Comparison of ENCODE assay signal across 8 cellular contexts in genomic region chr1:11736746-11737639, GRCh38. TPM values are rescaled to one million over a fixed set of nuclear protein-coding genes. Genes with fewer than 3 reads are reported as not detected.
DNase-seq lines count a peak whose midpoint lies in the region; ATAC-seq, FAIRE-seq and TF ChIP-seq lines count a peak whose summit lies in the region.

No MANE protein-coding gene starts in this region.

- peaks cover 22 to 29% of the 10 kb centered on the region in 2 experiments for H3K79me1 ChIP-seq in IMR-90 (ENCODE audit: low read depth in 1 of 2, low read length in 2 of 2)

- in situ Hi-C loops in IMR-90 (cut with MboI; ENCODE audit: low sequenced_read_pairs): no loop called here

- BruUV-seq in IMR-90 (replicated peaks; lab: Mats Ljungman, UMichigan): no TSS peak

- H3K4ac ChIP-seq in IMR-90 (ENCODE audit: low read depth, low read length): peak overlapping the region; percentile 95

- peak overlapping the region; percentile 27 for H3K14ac ChIP-seq in IMR-90 (replicated peaks; ENCODE audit: low read depth, low read length)

- TF ChIP-seq POLR2A in IMR-90 (IDR thresholded peaks at IDR 0.05; ENCODE audit: low read depth, low read length): no peak; the same call in 1 of the 2 replicates

- DNase-seq in IMR-90 (peak; percentile 79), SW480 (ENCODE audit: low spot score) (peak; percentile 46), kidney (no peak), D721Med (ENCODE audit: insufficient read length, low spot score) (no peak)
- peak; percentile 44 for DNase-seq in central memory CD4-positive, alpha-beta T cell
- peak; percentile 34 for DNase-seq in stimulated activated CD4-positive, alpha-beta T cell treated with anti-CD3 and anti-CD28 coated beads, Interleukin-12 subunit alpha, Interleukin-12 subunit beta, amount 100 ng/mL, for 4 hours

- dilution Hi-C loops in IMR-90 (cut with HindIII; ENCODE audit: low sequenced_read_pairs, unreplicated experiment): no loop called here

- no peak overlapping the region for H4K5ac ChIP-seq in IMR-90 (ENCODE audit: low read depth, low read length)

- H4K8ac ChIP-seq in IMR-90 (ENCODE audit: low read depth in 2 of 2, low read length in 2 of 2): peak overlapping the region; percentile 86 to 95; a peak in 3 of 4 replicates

- TF ChIP-seq CTCF in IMR-90 (conservative IDR thresholded peaks at IDR 0.05; ENCODE audit: low read depth, low read length): no peak
- TF ChIP-seq CTCF in kidney (IDR thresholded peaks at IDR 0.05; ENCODE audit: borderline replicate concordance, extremely low read depth, insufficient read depth): no peak
- no peak for TF ChIP-seq CTCF in D721Med (IDR thresholded peaks at IDR 0.05; ENCODE audit: insufficient read depth, missing control alignments)

- H2AK5ac ChIP-seq in IMR-90 (ENCODE audit: low read depth, low read length): peak overlapping the region; percentile 37

- H3K4me1 ChIP-seq in IMR-90 (ENCODE audit: control insufficient read depth, insufficient read depth, low read length) (peaks cover 7% of the 10 kb centered on the region), kidney (ENCODE audit: control insufficient read depth in 1 of 2, insufficient read depth in 1 of 2, low read depth in 1 of 2, low read length in 2 of 2) (peaks cover 8 to 21% of the 10 kb centered on the region in 2 donors)

- H3K9me1 ChIP-seq in IMR-90 (ENCODE audit: insufficient read depth, low read length): peaks cover 16% of the 10 kb centered on the region; the same call in 1 of the 2 replicates

- WGBS in IMR-90 (ENCODE audit: extremely low coverage in 2 of 2, insufficient read length in 1 of 2), 2 experiments: 23% methylated on average over 7 of the region's 15 CpGs; no CpG with 5 or more reads in 1 of the 2 experiments

- ATAC-seq in IMR-90 (ENCODE audit: low read depth) (peak; percentile 34), GM21390 (IDR thresholded peaks at IDR 0.05; ENCODE audit: unreplicated experiment) (no peak)

- peak overlapping the region; percentile 100 for H2AFZ ChIP-seq in IMR-90 (replicated peaks; ENCODE audit: low read length, poor library complexity)

- FAIRE-seq in kidney (lab: Jason Lieb, UNC): no peak
- no peak for FAIRE-seq in D721Med (lab: Jason Lieb, UNC)

- peak overlapping the region; percentile 21; the same call in 1 of the 2 replicates for H3K23ac ChIP-seq in IMR-90 (ENCODE audit: low read depth, low read length)

- H3K36me3 ChIP-seq in IMR-90 (ENCODE audit: control insufficient read depth, insufficient read depth, low read length) (no peaks in the 10 kb centered on the region), kidney (ENCODE audit: control insufficient read depth in 1 of 2, insufficient read depth in 2 of 2, low read length in 2 of 2) (no peaks in the 10 kb centered on the region)

- TF ChIP-seq RAD21 in IMR-90 (IDR thresholded peaks at IDR 0.05; ENCODE audit: low read length): no peak

- POLR2A ChIA-PET in IMR-90 (lab: Charles Lee; ENCODE audit: unreplicated experiment): interaction anchor here (0.8 kb wide), 2 partner anchors 28 to 67 kb away, joined by 3 read pairs; no protein-coding TSS in a partner anchor

- peak overlapping the region; percentile 89 for H4K91ac ChIP-seq in IMR-90 (ENCODE audit: insufficient read depth, low read depth, low read length)

- H3K4me3 ChIP-seq in GM08714 (ENCODE audit: low read length) (peak overlapping the region; percentile 70), IMR-90 (ENCODE audit: insufficient read depth, low read depth, low read length) (peak overlapping the region; percentile 80), kidney (ENCODE audit: low read length in 2 of 2) (peak overlapping the region; percentile 98)

- no peaks in the 10 kb centered on the region for H3K27me3 ChIP-seq in IMR-90 (ENCODE audit: control insufficient read depth, insufficient read depth, low read length)

- H2BK120ac ChIP-seq in IMR-90 (ENCODE audit: low read depth, low read length): peak overlapping the region; percentile 1; the same call in 1 of the 2 replicates

- H3K9ac ChIP-seq in IMR-90 (ENCODE audit: low read depth, low read length): peak overlapping the region; percentile 91
- H3K9ac ChIP-seq in kidney (ENCODE audit: low read length in 2 of 2): peak overlapping the region; percentile 84 to 95

- peak overlapping the region; percentile 94 for H3K4me2 ChIP-seq in IMR-90 (ENCODE audit: low read depth, low read length)

- CTCF ChIA-PET in IMR-90 (lab: Yijun Ruan, JAX): no interaction called here

- peak overlapping the region; percentile 65 for H2BK5ac ChIP-seq in IMR-90 (ENCODE audit: low read depth, low read length, poor library complexity, severe bottlenecking)

- intact Hi-C loops in IMR-90 (cut with micrococcal nuclease): loop anchor here (2.0 to 10.0 kb wide), 2 partner anchors 66 to 462 kb away; partner anchors contain the start of gene UBIAD1
- intact Hi-C loops in kidney (cut with DNase I): no loop called here

- H2BK15ac ChIP-seq in IMR-90 (ENCODE audit: low read depth, low read length): no peak overlapping the region

- H2AK9ac ChIP-seq in IMR-90 (replicated peaks; ENCODE audit: low read depth, low read length, poor library complexity): peak overlapping the region; percentile 92

- H3K9me3 ChIP-seq in IMR-90 (ENCODE audit: control insufficient read depth, insufficient read depth, low read length) (no peaks in the 10 kb centered on the region), kidney (ENCODE audit: control insufficient read depth in 1 of 2, low read length in 2 of 2) (no peaks in the 10 kb centered on the region)

- H3K56ac ChIP-seq in IMR-90 (ENCODE audit: extremely low read depth, insufficient read depth, low read length): peak overlapping the region; percentile 54

- peak overlapping the region; percentile 3; the same call in 1 of the 2 replicates for H2BK20ac ChIP-seq in IMR-90 (ENCODE audit: low read depth, low read length)

- peak overlapping the region; percentile 12; the same call in 1 of the 2 replicates for H3K18ac ChIP-seq in IMR-90 (ENCODE audit: low read depth, low read length)

- H3K27ac ChIP-seq in IMR-90 (ENCODE audit: insufficient read depth, low read length): peak overlapping the region; percentile 66
- peak overlapping the region; percentile 86 to 96 for H3K27ac ChIP-seq in kidney (ENCODE audit: low read depth in 2 of 2, low read length in 2 of 2)

- H4K20me1 ChIP-seq in IMR-90 (ENCODE audit: insufficient read depth, low read length): peaks cover 4% of the 10 kb centered on the region; the same call in 1 of the 2 replicates

TF ChIP-seq in IMR-90, 13 proteins besides CTCF, POLR2A, EP300 and RAD21 (continues in another document):
- TF ChIP-seq FOS (IDR thresholded peaks at IDR 0.05; ENCODE audit: low read depth, low read length) (peak; percentile 67), RCOR1 (IDR thresholded peaks at IDR 0.05; ENCODE audit: insufficient replicate concordance, low read length) (no peak), BHLHE40 (IDR thresholded peaks at IDR 0.05; ENCODE audit: low read depth, low read length) (no peak), ELK1 (IDR thresholded peaks at IDR 0.05; ENCODE audit: borderline replicate concordance, low read depth, low read length) (no peak), MXI1 (IDR thresholded peaks at IDR 0.05; ENCODE audit: borderline replicate concordance, low read depth, low read length) (peak; percentile 74; the same call in 1 of the 2 replicates), RFX5 (IDR thresholded peaks at IDR 0.05; ENCODE audit: low read depth, low read length) (no peak), NFE2L2 (IDR thresholded peaks at IDR 0.05; ENCODE audit: low read depth, low read length) (peak; percentile 80), SMC3 (IDR thresholded peaks at IDR 0.05; ENCODE audit: low read depth, low read length) (no peak), CHD1 (IDR thresholded peaks at IDR 0.05; ENCODE audit: low read depth, low read length) (no peak), MAZ (IDR thresholded peaks at IDR 0.05; ENCODE audit: borderline replicate concordance, low read depth, low read length) (no peak), MAFK (IDR thresholded peaks at IDR 0.05; ENCODE audit: low read depth, low read length) (no peak)

RNA-seq across cellular contexts. Expression of gene AGTRAP, which starts 1.1 kb away (rescaled TPM):
- 21.5 and 22.2 TPM in 2 replicates for total RNA-seq in IMR-90 (2012; rRNA removed)
- polyA plus RNA-seq in IMR-90 (2012; rRNA removed): 57.7 and 64.3 TPM in 2 replicates
- 32.7 and 80.8 TPM in 2 replicates for polyA plus RNA-seq in IMR-90 (2012; cell fraction: cytosol; rRNA removed)
- 42.2 and 63.8 TPM in 2 replicates for polyA plus RNA-seq in IMR-90 (2012; cell fraction: nucleus; rRNA removed; ENCODE audit: low replicate concordance)
- 66.1 TPM for total RNA-seq in kidney
- polyA plus RNA-seq in kidney (ENCODE audit: insufficient read depth, low read depth, low replicate concordance): 140 TPM

RNA-seq across cellular contexts. Expression of gene C1orf167, which starts 25.0 kb away (rescaled TPM):
- under 0.01 and 0.28 TPM in 2 replicates for total RNA-seq in IMR-90 (2012; rRNA removed)
- polyA plus RNA-seq in IMR-90 (2012; rRNA removed): 0.15 and 0.27 TPM in 2 replicates
- polyA plus RNA-seq in IMR-90 (2012; cell fraction: cytosol; rRNA removed): 0.10 and 0.42 TPM in 2 replicates
- polyA plus RNA-seq in IMR-90 (2012; cell fraction: nucleus; rRNA removed; ENCODE audit: low replicate concordance): 0.06 and 0.27 TPM in 2 replicates
- 4.2 TPM for total RNA-seq in kidney
- polyA plus RNA-seq in kidney (ENCODE audit: insufficient read depth, low read depth, low replicate concordance): 1.9 TPM

RNA-seq across cellular contexts. Expression of gene DRAXIN, which starts 45.5 kb away (rescaled TPM):
- total RNA-seq in IMR-90 (2012; rRNA removed): under 0.01 TPM in 2 replicates
- polyA plus RNA-seq in IMR-90 (2012; rRNA removed): 0.01 and 0.02 TPM in 2 replicates
- 0.02 TPM in 1 of 2 replicates, not detected in the other for polyA plus RNA-seq in IMR-90 (2012; cell fraction: cytosol; rRNA removed)
- polyA plus RNA-seq in IMR-90 (2012; cell fraction: nucleus; rRNA removed; ENCODE audit: low replicate concordance): 0.01 TPM in 1 of 2 replicates, not detected in the other
- total RNA-seq in kidney: 0.28 TPM
- polyA plus RNA-seq in kidney (ENCODE audit: insufficient read depth, low read depth, low replicate concordance): 0.17 TPM

RNA-seq across cellular contexts. Expression of gene MAD2L2, which starts 56.0 kb away (rescaled TPM):
- 44.6 and 47.5 TPM in 2 replicates for total RNA-seq in IMR-90 (2012; rRNA removed)
- polyA plus RNA-seq in IMR-90 (2012; rRNA removed): 70.9 and 80.4 TPM in 2 replicates
- polyA plus RNA-seq in IMR-90 (2012; cell fraction: cytosol; rRNA removed): 71.3 and 77.4 TPM in 2 replicates
- polyA plus RNA-seq in IMR-90 (2012; cell fraction: nucleus; rRNA removed; ENCODE audit: low replicate concordance): 53.4 and 70.4 TPM in 2 replicates
- total RNA-seq in kidney: 36.8 TPM
- 51.7 TPM for polyA plus RNA-seq in kidney (ENCODE audit: insufficient read depth, low read depth, low replicate concordance)

Comparison
In these comparisons a context has a peak if more than half of its experiments do, and no peak if none do; other contexts are left out.
1. DNase-seq: peak in IMR-90 (single experiment), SW480 (single experiment), central memory CD4-positive, alpha-beta T cell (single experiment) and stimulated activated CD4-positive, alpha-beta T cell treated with anti-CD3 and anti-CD28 coated beads, Interleukin-12 subunit alpha, Interleukin-12 subunit beta, amount 100 ng/mL, for 4 hours (single experiment); none in kidney (single experiment) and D721Med (single experiment).
2. Peak in every context shown above with its lines, with median percentiles within 50 percentile points of each other: H3K4me3 ChIP-seq.